28 cellular contexts compared by ENCODE assay signal in genomic region chr10:7351905-7352304, GRCh38.
"Had no signal": no experiment of that assay in that cellular context is flagged by ENCODE, and none has a peak within 500 bp of the region (broad histone marks: within the 10 kb centered on the region; RNA-seq: fewer than 3 reads in every experiment).

No MANE protein-coding gene starts in this region.

- H3K27me3 ChIP-seq: body of pancreas, hepatocyte, left lung, upper lobe of right lung had no signal

- H3K9me3 Mint-ChIP-seq: activated CD4-positive, alpha-beta T cell treated with anti-CD3 and anti-CD28 coated beads, Interleukin-2, amount 10 ng/mL, durations not matched to agents 7 days and 5 days; activated CD8-positive, alpha-beta T cell treated with anti-CD3 and anti-CD28 coated beads for 36 hours; activated naive CD8-positive, alpha-beta T cell treated with anti-CD3 and anti-CD28 coated beads, Interleukin-2, amount 10 ng/mL, durations not matched to agents 7 days and 5 days; mesothelial cell of epicardium; natural killer cell treated with Interleukin-12 subunit alpha and Interleukin-12 subunit beta and Interleukin-15 and Interleukin-18, amount 100 ng/mL, for 72 hours; T-helper 2 cell treated with Interferon-gamma antibody and Interleukin-4, amounts not matched to agents 5 μg/mL and 100 μg/mL, for 36 hours had no signal

- H3K36me3 Mint-ChIP-seq: mesothelial cell of epicardium had no signal

- H3K4me1 ChIP-seq: body of pancreas, left lung, parathyroid adenoma, upper lobe of right lung had no signal

- H3K4me3 Mint-ChIP-seq: activated CD4-positive, alpha-beta T cell treated with anti-CD3 and anti-CD28 coated beads, Interleukin-2, amount 10 ng/mL, durations not matched to agents 7 days and 5 days; activated CD8-positive, alpha-beta memory T cell treated with anti-CD3 and anti-CD28 coated beads, Interleukin-2, amount 10 ng/mL, durations not matched to agents 7 days and 5 days; activated CD8-positive, alpha-beta T cell treated with anti-CD3 and anti-CD28 coated beads for 36 hours; activated naive CD8-positive, alpha-beta T cell treated with anti-CD3 and anti-CD28 coated beads, Interleukin-2, amount 10 ng/mL, durations not matched to agents 7 days and 5 days; immature natural killer cell; mesothelial cell of epicardium; natural killer cell treated with Interleukin-12 subunit alpha and Interleukin-12 subunit beta and Interleukin-15 and Interleukin-18, amount 100 ng/mL, for 72 hours; T-helper 2 cell treated with Interferon-gamma antibody and Interleukin-4, amounts not matched to agents 5 μg/mL and 100 μg/mL, for 36 hours had no signal

- H3K27ac Mint-ChIP-seq: activated CD4-positive, alpha-beta T cell treated with anti-CD3 and anti-CD28 coated beads, Interleukin-2, amount 10 ng/mL, durations not matched to agents 7 days and 5 days; activated CD8-positive, alpha-beta memory T cell treated with anti-CD3 and anti-CD28 coated beads, Interleukin-2, amount 10 ng/mL, durations not matched to agents 7 days and 5 days; activated CD8-positive, alpha-beta T cell treated with anti-CD3 and anti-CD28 coated beads for 36 hours; activated naive CD8-positive, alpha-beta T cell treated with anti-CD3 and anti-CD28 coated beads, Interleukin-2, amount 10 ng/mL, durations not matched to agents 7 days and 5 days; mesothelial cell of epicardium; T-helper 2 cell treated with Interferon-gamma antibody and Interleukin-4, amounts not matched to agents 5 μg/mL and 100 μg/mL, for 36 hours had no signal

- H3K27ac ChIP-seq: body of pancreas, hepatocyte, left lung, parathyroid adenoma, upper lobe of right lung, WERI-Rb-1 had no signal

- H3K36me3 ChIP-seq: left lung, upper lobe of right lung, WERI-Rb-1 had no signal

- H3K4me3 ChIP-seq: body of pancreas, hepatocyte, left lung, upper lobe of right lung had no signal

- H3K27me3 Mint-ChIP-seq: activated CD4-positive, alpha-beta T cell treated with anti-CD3 and anti-CD28 coated beads, Interleukin-2, amount 10 ng/mL, durations not matched to agents 7 days and 5 days; activated CD8-positive, alpha-beta memory T cell treated with anti-CD3 and anti-CD28 coated beads, Interleukin-2, amount 10 ng/mL, durations not matched to agents 7 days and 5 days; activated CD8-positive, alpha-beta T cell treated with anti-CD3 and anti-CD28 coated beads for 36 hours; activated naive CD8-positive, alpha-beta T cell treated with anti-CD3 and anti-CD28 coated beads, Interleukin-2, amount 10 ng/mL, durations not matched to agents 7 days and 5 days; natural killer cell treated with Interleukin-12 subunit alpha and Interleukin-12 subunit beta and Interleukin-15 and Interleukin-18, amount 100 ng/mL, for 72 hours had no signal

- FAIRE-seq: colon, endothelial cell of umbilical vein, frontal cortex had no signal

- H3K9me3 ChIP-seq: body of pancreas, left lung, upper lobe of right lung had no signal

- ATAC-seq: activated CD8-positive, alpha-beta memory T cell treated with anti-CD3 and anti-CD28 coated beads, Interleukin-2, amount 10 ng/mL, durations not matched to agents 7 days and 5 days; activated CD8-positive, alpha-beta T cell treated with anti-CD3 and anti-CD28 coated beads for 36 hours; body of pancreas; esophagus mucosa; left lung; right cardiac atrium; stimulated activated naive CD8-positive, alpha-beta T cell treated with anti-CD3 and anti-CD28 coated beads, Interleukin-15, Interleukin-2, amounts not matched to agents 100 U/mL and 50 U/mL, for 24 hours; upper lobe of right lung had no signal

- DNase-seq: activated CD4-positive, alpha-beta T cell treated with anti-CD3 and anti-CD28 coated beads, Interleukin-2, amount 10 ng/mL, durations not matched to agents 7 days and 5 days; activated CD4-positive, CD25-positive, alpha-beta regulatory T cell treated with anti-CD3 and anti-CD28 coated beads, Interleukin-2, amount 50 U/mL, for 72 hours; activated CD8-positive, alpha-beta memory T cell treated with anti-CD3 and anti-CD28 coated beads, Interleukin-2, amount 10 ng/mL, durations not matched to agents 7 days and 5 days; activated CD8-positive, alpha-beta T cell treated with anti-CD3 and anti-CD28 coated beads for 36 hours; activated naive CD8-positive, alpha-beta T cell treated with anti-CD3 and anti-CD28 coated beads, Interleukin-2, amount 10 ng/mL, durations not matched to agents 7 days and 5 days; amniotic stem cell; body of pancreas; central memory CD4-positive, alpha-beta T cell; effector memory CD4-positive, alpha-beta T cell; glutamatergic neuron; immature natural killer cell; kidney glomerular epithelial cell; left lung; nucleus accumbens; right cardiac atrium; stimulated activated CD4-positive, alpha-beta T cell treated with anti-CD3 and anti-CD28 coated beads, Interleukin-4, amount 100 ng/mL, for 24 hours; stimulated activated naive CD8-positive, alpha-beta T cell treated with anti-CD3 and anti-CD28 coated beads, Interleukin-15, Interleukin-2, amounts not matched to agents 100 U/mL and 50 U/mL, for 24 hours; upper lobe of right lung; WERI-Rb-1 had no signal
